5 cellular contexts compared by ENCODE assay signal in the genomic region with DNA sequence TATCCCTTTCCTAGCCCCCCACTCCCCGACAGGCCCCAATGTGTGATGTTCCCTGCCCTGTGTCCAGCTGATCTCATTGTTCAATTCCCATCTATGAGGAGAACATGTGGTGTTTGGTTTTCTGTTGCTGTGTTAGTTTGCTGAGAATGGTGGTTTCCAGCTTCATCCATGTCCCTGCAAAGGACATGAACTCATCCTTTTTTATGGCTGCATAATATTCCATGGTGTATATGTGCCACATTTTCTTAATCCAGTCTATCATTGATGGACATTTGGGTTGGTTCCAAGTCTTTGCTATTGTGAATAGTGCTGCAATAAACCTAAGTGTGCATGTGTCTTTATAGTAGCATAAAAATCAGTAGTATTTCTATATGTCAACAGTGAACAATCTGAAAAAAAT. TPM values are rescaled to one million over a fixed set of nuclear protein-coding genes. Genes with fewer than 3 reads are reported as not detected.
"Had no signal": no experiment of that assay in that cellular context is flagged by ENCODE, and none has a peak within 500 bp of the region (broad histone marks: within the 10 kb centered on the region; RNA-seq: fewer than 3 reads in every experiment).

No MANE protein-coding gene starts in this region.

RNA-seq across cellular contexts. Expression of gene ST8SIA3, which starts 42.4 kb away (rescaled TPM):
- total RNA-seq: HepG2, HT-29, HT1080, IMR-90, K562 had no signal
